ENCODE assay signal across 1 cellular context in the genomic region with DNA sequence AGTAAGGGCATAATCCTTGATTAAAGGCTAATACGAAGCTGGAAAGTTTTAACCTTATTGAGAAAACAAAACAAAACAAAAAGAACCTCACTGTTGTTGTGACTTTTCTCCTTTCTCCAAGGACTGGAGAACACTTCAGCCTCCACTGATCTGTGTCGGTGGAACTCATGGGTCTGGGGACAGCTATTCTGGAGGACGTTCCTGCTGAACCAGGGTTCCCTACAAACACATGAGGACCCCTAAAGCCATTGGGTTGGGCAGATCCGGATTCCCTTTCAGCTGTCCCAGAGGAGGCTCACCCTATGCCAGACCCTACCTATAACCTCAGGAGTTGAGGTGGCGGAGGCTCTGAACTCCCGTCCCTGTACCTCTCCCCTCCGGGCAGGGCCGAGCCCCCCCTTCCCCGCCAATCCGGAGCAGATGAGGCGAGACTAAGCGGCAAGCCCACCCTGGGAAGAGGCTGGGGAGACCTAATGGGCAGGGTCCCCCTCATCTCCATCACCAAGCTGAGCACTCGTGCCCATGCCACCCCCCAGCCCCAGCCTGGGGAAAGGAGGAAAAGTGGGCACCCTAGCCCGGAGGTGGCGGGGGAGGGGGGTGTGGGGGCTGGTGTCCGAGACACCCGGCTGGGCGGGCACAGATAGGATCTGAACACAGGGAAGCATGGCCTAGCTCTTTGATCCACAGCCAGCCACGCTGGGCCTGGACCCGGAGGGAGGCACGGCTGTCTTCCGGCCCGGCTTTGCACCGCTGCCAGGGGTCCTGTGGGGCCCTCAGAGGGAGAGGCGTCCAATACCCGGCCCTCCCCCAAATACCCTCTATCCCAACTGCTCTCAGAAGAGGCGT.
TF ChIP-seq lines count a peak whose summit lies in the region.

No MANE protein-coding gene starts in this region.

TF ChIP-seq in H1, 55 proteins besides CTCF, POLR2A, EP300 and RAD21:
- TF ChIP-seq CHD2 (IDR thresholded peaks at IDR 0.05; ENCODE audit: low read length) (no peak), YY1 (IDR thresholded peaks at IDR 0.05; ENCODE audit: low read depth, low read length) (no peak), FOSL1 (IDR thresholded peaks at IDR 0.05; ENCODE audit: insufficient read depth, low read depth, low read length) (no peak), TBP (IDR thresholded peaks at IDR 0.05; ENCODE audit: low read depth, low read length) (no peak), SP1 (IDR thresholded peaks at IDR 0.05; ENCODE audit: low read depth, low read length) (no peak), JUND (IDR thresholded peaks at IDR 0.05; ENCODE audit: low read length) (no peak), EZH2 (IDR thresholded peaks at IDR 0.05; ENCODE audit: low read depth, low read length, severe bottlenecking) (no peak), BACH1 (IDR thresholded peaks at IDR 0.05; ENCODE audit: low read length) (no peak)
